Comparison of ENCODE assay signal across 16 cellular contexts in the genomic region with DNA sequence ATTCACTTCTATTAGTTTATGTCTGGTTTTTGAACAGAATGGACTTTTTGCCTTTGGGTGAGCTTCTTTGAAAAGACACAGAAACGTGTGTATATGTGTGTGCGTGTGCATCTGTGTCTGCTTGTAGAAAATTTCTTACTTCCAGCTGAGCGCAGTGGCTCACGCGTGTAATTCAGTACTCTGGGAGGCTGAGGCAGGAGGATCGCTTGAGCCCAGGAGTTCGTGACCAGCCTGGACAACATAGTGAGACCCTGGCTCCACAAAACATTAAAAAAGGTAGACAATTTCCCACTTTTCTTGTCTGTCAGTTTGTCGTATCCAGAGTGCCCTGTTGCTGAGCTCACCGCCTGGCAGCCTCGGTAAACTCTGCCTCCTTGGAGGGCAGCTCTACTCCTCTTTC.
"Had no signal": no experiment of that assay in that cellular context is flagged by ENCODE, and none has a peak within 500 bp of the region (broad histone marks: within the 10 kb centered on the region; RNA-seq: fewer than 3 reads in every experiment).

No MANE protein-coding gene starts in this region.

- H3K27me3 ChIP-seq: ovary, tibial artery had no signal

- H3K4me1 ChIP-seq: prostate gland had no signal

- H3K27ac Mint-ChIP-seq: activated CD8-positive, alpha-beta T cell treated with anti-CD3 and anti-CD28 coated beads, Interleukin-2, amount 10 ng/mL, durations not matched to agents 7 days and 5 days; mesothelial cell of epicardium had no signal

- DNase-seq: activated CD4-positive, alpha-beta T cell treated with anti-CD3 and anti-CD28 coated beads, Interleukin-2, amount 50 U/mL, for 1 hour; activated CD4-positive, CD25-positive, alpha-beta regulatory T cell treated with anti-CD3 and anti-CD28 coated beads, Interleukin-2, amount 50 U/mL, for 72 hours; activated CD8-positive, alpha-beta T cell treated with anti-CD3 and anti-CD28 coated beads, Interleukin-2, amount 10 ng/mL, durations not matched to agents 7 days and 5 days; activated T-cell treated with anti-CD3 and anti-CD28 coated beads, Interleukin-2, amount 50 U/mL, for 1 hour; amygdala; foreskin melanocyte; hippocampal formation; left ventricle myocardium inferior; natural killer cell; stimulated activated CD4-positive, alpha-beta T cell treated with anti-CD3 and anti-CD28 coated beads, Interleukin-4, amount 100 ng/mL, for 4 hours; stimulated activated naive CD8-positive, alpha-beta T cell treated with anti-CD3 and anti-CD28 coated beads, Interleukin-15, amount 100 ng/mL, for 72 hours; SW 1271; tibial artery had no signal

- H3K4me3 ChIP-seq: left ventricle myocardium inferior, ovary, prostate gland, tibial artery had no signal

- H3K4me3 Mint-ChIP-seq: activated CD8-positive, alpha-beta T cell treated with anti-CD3 and anti-CD28 coated beads, Interleukin-2, amount 10 ng/mL, durations not matched to agents 7 days and 5 days; mesothelial cell of epicardium; natural killer cell had no signal

- H3K36me3 Mint-ChIP-seq: natural killer cell had no signal

- H3K36me3 ChIP-seq: ovary, prostate gland, tibial artery had no signal

- H3K9me3 Mint-ChIP-seq: stimulated activated naive CD8-positive, alpha-beta T cell treated with anti-CD3 and anti-CD28 coated beads, Interleukin-15, amount 100 ng/mL, for 72 hours had no signal

- ATAC-seq: activated CD8-positive, alpha-beta T cell treated with anti-CD3 and anti-CD28 coated beads, Interleukin-2, amount 10 ng/mL, durations not matched to agents 7 days and 5 days; natural killer cell; stimulated activated naive CD8-positive, alpha-beta T cell treated with anti-CD3 and anti-CD28 coated beads, Interleukin-15, amount 100 ng/mL, for 72 hours had no signal

- H3K27ac ChIP-seq: left ventricle myocardium inferior, ovary, tibial artery had no signal

- H3K9me3 ChIP-seq: ovary, prostate gland had no signal

- H3K27me3 Mint-ChIP-seq: stimulated activated naive CD8-positive, alpha-beta T cell treated with anti-CD3 and anti-CD28 coated beads, Interleukin-15, amount 100 ng/mL, for 72 hours had no signal
